Comparison of ENCODE assay signal across 8 cellular contexts in the genomic region with DNA sequence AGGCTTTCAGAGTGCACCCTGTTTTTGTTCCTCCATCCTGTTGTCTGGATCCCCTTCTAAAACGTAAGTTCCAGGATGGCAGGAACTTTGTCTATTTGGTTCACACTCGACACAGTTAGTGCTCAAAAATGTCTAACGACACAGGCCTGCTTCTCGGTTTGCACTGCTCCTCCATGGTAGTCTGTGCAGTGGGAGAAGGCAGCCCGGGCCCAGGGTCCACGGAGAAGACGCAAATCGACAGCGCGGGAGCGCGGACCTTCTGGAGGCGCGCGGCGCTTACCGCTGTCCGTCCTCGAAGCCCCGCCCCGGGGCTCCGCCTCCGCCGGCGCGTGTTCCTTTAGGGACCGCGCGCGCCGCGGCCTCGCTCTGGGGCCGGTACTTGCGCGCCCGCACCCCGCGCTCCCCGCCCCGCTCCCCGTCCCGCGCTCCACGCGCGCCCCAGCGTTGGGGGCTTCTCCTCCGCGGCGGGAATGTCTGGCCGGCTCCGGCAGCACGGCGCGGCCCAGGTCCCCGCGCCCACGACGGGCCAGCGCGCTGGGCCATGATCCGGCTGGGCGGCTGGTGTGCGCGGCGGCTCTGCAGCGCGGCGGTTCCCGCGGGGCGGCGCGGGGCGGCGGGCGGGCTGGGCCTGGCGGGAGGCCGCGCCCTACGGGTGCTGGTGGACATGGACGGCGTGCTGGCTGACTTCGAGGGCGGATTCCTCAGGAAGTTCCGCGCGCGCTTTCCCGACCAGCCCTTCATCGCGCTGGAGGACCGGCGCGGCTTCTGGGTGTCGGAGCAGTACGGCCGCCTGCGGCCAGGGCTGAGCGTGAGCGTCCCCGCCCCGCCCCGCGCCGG. TPM values are rescaled to one million over a fixed set of nuclear protein-coding genes. Genes with fewer than 3 reads are reported as not detected.
DNase-seq lines count a peak whose midpoint lies in the region; ATAC-seq lines count a peak whose summit lies in the region.

A gene (plus strand): TSS at position 364 of the 837 bp plus-strand sequence. CDS start 178 bp downstream, at position 542.

- peak within 1 kb of the TSS; percentile 84 for H3K4me3 Mint-ChIP-seq in activated CD4-positive, alpha-beta memory T cell treated with anti-CD3 and anti-CD28 coated beads for 36 hours

- ATAC-seq in HG03175 (IDR thresholded peaks at IDR 0.05; ENCODE audit: unreplicated experiment): peak; percentile 61

- peak; percentile 64 for DNase-seq in SKM-1 treated with dmso at 0.1 percent for 144 hours (lab: John Stamatoyannopoulos, UW; ENCODE audit: unreplicated experiment)
- DNase-seq in SKM-1 (lab: John Stamatoyannopoulos, UW; ENCODE audit: unreplicated experiment): no peak
- DNase-seq in NCI-H69 (lab: John Stamatoyannopoulos, UW): peak; percentile 92
- peak; percentile 83 for DNase-seq in activated CD4-positive, alpha-beta memory T cell treated with anti-CD3 and anti-CD28 coated beads for 36 hours
- DNase-seq in effector CD8-positive, alpha-beta T cell (lab: John Stamatoyannopoulos, UW): peak; percentile 40
- peak; percentile 83 for DNase-seq in medulla oblongata (ENCODE audit: extremely low spot score)
- peak; percentile 26 to 57 (median 50) for DNase-seq in stimulated activated CD4-positive, alpha-beta T cell treated with anti-CD3 and anti-CD28 coated beads, TNF-alpha, amount 100 ng/mL, for 4 hours (ENCODE audit: low read depth in 3 of 3)

- intact Hi-C loops in activated CD4-positive, alpha-beta memory T cell treated with anti-CD3 and anti-CD28 coated beads for 36 hours (cut with micrococcal nuclease): loop anchor here (1.0 kb wide), 1 partner anchor 22 kb away; a partner anchor contains a TSS

- no peaks in the 10 kb centered on the region for H3K36me3 Mint-ChIP-seq in activated CD4-positive, alpha-beta memory T cell treated with anti-CD3 and anti-CD28 coated beads for 36 hours

- no peaks in the 10 kb centered on the region for H3K27me3 Mint-ChIP-seq in activated CD4-positive, alpha-beta memory T cell treated with anti-CD3 and anti-CD28 coated beads for 36 hours

- no peaks in the 10 kb centered on the region for H3K9me3 Mint-ChIP-seq in activated CD4-positive, alpha-beta memory T cell treated with anti-CD3 and anti-CD28 coated beads for 36 hours

- H3K4me1 Mint-ChIP-seq in activated CD4-positive, alpha-beta memory T cell treated with anti-CD3 and anti-CD28 coated beads for 36 hours (ENCODE audit: low read depth): peaks cover 32% of the 10 kb centered on the region

- POLR2A ChIA-PET in activated CD4-positive, alpha-beta memory T cell treated with anti-CD3 and anti-CD28 coated beads for 36 hours (lab: Charles Lee): interaction anchor here (0.6 to 1.5 kb wide), 2 partner anchors 22 to 94 kb away, joined by 3 to 4 read pairs; a partner anchor contains a TSS

- CTCF ChIA-PET in activated CD4-positive, alpha-beta memory T cell treated with anti-CD3 and anti-CD28 coated beads for 36 hours (lab: Charles Lee): no interaction called here

- peak within 1 kb of the TSS; percentile 75 for H3K27ac Mint-ChIP-seq in activated CD4-positive, alpha-beta memory T cell treated with anti-CD3 and anti-CD28 coated beads for 36 hours

RNA-seq across cellular contexts. Expression of the gene that starts here (rescaled TPM):
- 1 to 10 TPM; 8.5 to 9.3 TPM for total RNA-seq in activated CD4-positive, alpha-beta memory T cell treated with anti-CD3 and anti-CD28 coated beads for 36 hours
